Comparison of ENCODE assay signal across 9 cellular contexts in genomic region chr11:35111171-35112055, GRCh38. TPM values are rescaled to one million over a fixed set of nuclear protein-coding genes. Genes with fewer than 3 reads are reported as not detected.
DNase-seq lines count a peak whose midpoint lies in the region; ATAC-seq, FAIRE-seq and TF ChIP-seq lines count a peak whose summit lies in the region.
"Had no signal": no experiment of that assay in that cellular context is flagged by ENCODE, and none has a peak within 500 bp of the region (broad histone marks: within the 10 kb centered on the region; RNA-seq: fewer than 3 reads in every experiment).

No MANE protein-coding gene starts in this region.

- no peak for TF ChIP-seq CTCF in right lobe of liver (IDR thresholded peaks at IDR 0.05)
- TF ChIP-seq CTCF in HepG2 (CRISPR knock-in tag; IDR thresholded peaks at IDR 0.05) = no peak

- H3K27me3 ChIP-seq in right lobe of liver = no peaks in the 10 kb centered on the region
- H3K27me3 ChIP-seq in HepG2 (ENCODE audit: control insufficient read depth in 1 of 2, insufficient read depth in 2 of 2, low read length in 2 of 2) = peaks cover 0 to 4% of the 10 kb centered on the region in 2 experiments; a peak in 3 of 5 replicates

- no peaks in the 10 kb centered on the region for H3K79me2 ChIP-seq in HepG2 (ENCODE audit: insufficient read depth, low read length)

- no peak for TF ChIP-seq POLR2A in right lobe of liver (IDR thresholded peaks at IDR 0.05)
- no peak for TF ChIP-seq POLR2A in HepG2 (IDR thresholded peaks at IDR 0.05; ENCODE audit: insufficient read depth in 1 of 2, low read depth in 2 of 2, low read length in 2 of 2)

- H3K27ac ChIP-seq in right lobe of liver (no peak overlapping the region), HepG2 (ENCODE audit: extremely low read length, insufficient read depth, low read length) (no peak overlapping the region)

- no peak for DNase-seq in right lobe of liver
- DNase-seq in HepG2 (ENCODE audit: low spot score) = no peak
- peak; percentile 53 for DNase-seq in T1000 (lab: John Stamatoyannopoulos, UW)
- peak; percentile 87 for DNase-seq in glomerular visceral epithelial cell (ENCODE audit: extremely low spot score)
- DNase-seq in urothelium cell line (ENCODE audit: low spot score) = peak; percentile 76
- no peak for DNase-seq in activated T-cell treated with anti-CD3 and anti-CD28 coated beads, Interleukin-2, amount 50 U/mL, for 24 hours
- no peak for DNase-seq in mesenteric fat pad (ENCODE audit: low spot score)
- DNase-seq: NCI-H2081 had no signal

- in situ Hi-C loops in HepG2 (cut with HindIII; ENCODE audit: extremely low pct_ligation_motif_present, low pct_unique_long_range_greater_than_20kb) = loop anchor here (10.0 kb wide), 1 partner anchor 63 kb away; no protein-coding TSS in a partner anchor

- no peaks in the 10 kb centered on the region for H3K36me3 ChIP-seq in right lobe of liver
- no peaks in the 10 kb centered on the region for H3K36me3 ChIP-seq in HepG2 (replicated peaks in 1 of 2; ENCODE audit: control insufficient read depth in 1 of 2, insufficient read depth in 2 of 2, low read length in 2 of 2)

- no peak overlapping the region for H3K4me2 ChIP-seq in HepG2 (ENCODE audit: low read depth, low read length)

- no TSS peak for BruUV-seq in HepG2 (replicated peaks; lab: Mats Ljungman, UMichigan)

- H3K4me3 ChIP-seq in right lobe of liver (no peak overlapping the region), HepG2 (replicated peaks in 1 of 3; ENCODE audit: insufficient read depth in 1 of 3, low read depth in 2 of 3, low read length in 3 of 3) (no peak overlapping the region)

- no peak for FAIRE-seq in HepG2 (lab: Jason Lieb, UNC)
- FAIRE-seq in urothelium cell line (lab: Jason Lieb, UNC) = no peak

- TF ChIP-seq EP300 in HepG2 (IDR thresholded peaks at IDR 0.05; ENCODE audit: low read depth in 2 of 2, low read length in 2 of 2) (no peak), HepG2 (CRISPR knock-in tag; IDR thresholded peaks at IDR 0.05; ENCODE audit: borderline replicate concordance) (no peak)

- H3K4me1 ChIP-seq in right lobe of liver = no peaks in the 10 kb centered on the region
- no peaks in the 10 kb centered on the region for H3K4me1 ChIP-seq in HepG2 (ENCODE audit: insufficient read depth, low read length)

- CTCF ChIA-PET in HepG2 (lab: Yijun Ruan, JAX; ENCODE audit: low intra/inter-chr PET ratio, low total read pairs) = no interaction called here

- H3K27me3 Mint-ChIP-seq in activated T-cell treated with anti-CD3 and anti-CD28 coated beads, Interleukin-2, amount 50 U/mL, for 24 hours = no peaks in the 10 kb centered on the region

- POLR2A ChIA-PET in HepG2 (lab: Yijun Ruan, JAX) = no interaction called here

- no peaks in the 10 kb centered on the region for H4K20me1 ChIP-seq in HepG2 (ENCODE audit: insufficient read depth, low read length)

- H3K9me3 Mint-ChIP-seq in activated T-cell treated with anti-CD3 and anti-CD28 coated beads, Interleukin-2, amount 50 U/mL, for 24 hours = no peaks in the 10 kb centered on the region

- H3K27ac Mint-ChIP-seq in activated T-cell treated with anti-CD3 and anti-CD28 coated beads, Interleukin-2, amount 50 U/mL, for 24 hours = no peak overlapping the region

- H3K4me3 Mint-ChIP-seq in activated T-cell treated with anti-CD3 and anti-CD28 coated beads, Interleukin-2, amount 50 U/mL, for 24 hours = no peak overlapping the region

- H2AFZ ChIP-seq in HepG2 (ENCODE audit: low read length) = no peak overlapping the region

- peaks cover 46% of the 10 kb centered on the region for H3K4me1 Mint-ChIP-seq in activated T-cell treated with anti-CD3 and anti-CD28 coated beads, Interleukin-2, amount 50 U/mL, for 24 hours (ENCODE audit: low read depth)

- intact Hi-C loops in right lobe of liver (cut with DNase I) (no loop called here), HepG2 (cut with micrococcal nuclease; ENCODE audit: unreplicated experiment) (no loop called here)

- H3K9ac ChIP-seq in HepG2 (ENCODE audit: insufficient read depth, low read depth, low read length) = no peak overlapping the region

- peak; percentile 25 to 54 (median 28) for ATAC-seq in right lobe of liver
- no peak for ATAC-seq in HepG2
- ATAC-seq in HG03135 (IDR thresholded peaks at IDR 0.05; ENCODE audit: unreplicated experiment) = no peak

- WGBS in right lobe of liver (ENCODE audit: insufficient coverage, low coverage, low lambda C conversion rate, missing lambda C conversion rate) = 76% methylated on average over 3 of the region's 4 CpGs
- 45% methylated on average over 4 of the region's 4 CpGs for WGBS in HepG2 (ENCODE audit: low lambda C conversion rate)

- no peak for TF ChIP-seq RAD21 in HepG2 (CRISPR knock-in tag; IDR thresholded peaks at IDR 0.05)

- no peaks in the 10 kb centered on the region for H3K36me3 Mint-ChIP-seq in activated T-cell treated with anti-CD3 and anti-CD28 coated beads, Interleukin-2, amount 50 U/mL, for 24 hours (ENCODE audit: low read depth)

- H3K9me3 ChIP-seq in right lobe of liver (no peaks in the 10 kb centered on the region), HepG2 (ENCODE audit: low read length) (no peaks in the 10 kb centered on the region)

TF ChIP-seq in HepG2, 621 proteins besides CTCF, POLR2A, EP300 and RAD21 (continues in another document):
- TF ChIP-seq ZNF138 (CRISPR knock-in tag; IDR thresholded peaks at IDR 0.05; ENCODE audit: low read depth) (no peak), CBX1 (IDR thresholded peaks at IDR 0.05; ENCODE audit: low read depth) (no peak), AGO1 (IDR thresholded peaks at IDR 0.05; ENCODE audit: low read depth, low read length, poor library complexity, severe bottlenecking) (no peak), ZNF800 (CRISPR knock-in tag; IDR thresholded peaks at IDR 0.05) (no peak), ONECUT2 (CRISPR knock-in tag; IDR thresholded peaks at IDR 0.05) (no peak)
- TF ChIP-seq, protein P1, sequence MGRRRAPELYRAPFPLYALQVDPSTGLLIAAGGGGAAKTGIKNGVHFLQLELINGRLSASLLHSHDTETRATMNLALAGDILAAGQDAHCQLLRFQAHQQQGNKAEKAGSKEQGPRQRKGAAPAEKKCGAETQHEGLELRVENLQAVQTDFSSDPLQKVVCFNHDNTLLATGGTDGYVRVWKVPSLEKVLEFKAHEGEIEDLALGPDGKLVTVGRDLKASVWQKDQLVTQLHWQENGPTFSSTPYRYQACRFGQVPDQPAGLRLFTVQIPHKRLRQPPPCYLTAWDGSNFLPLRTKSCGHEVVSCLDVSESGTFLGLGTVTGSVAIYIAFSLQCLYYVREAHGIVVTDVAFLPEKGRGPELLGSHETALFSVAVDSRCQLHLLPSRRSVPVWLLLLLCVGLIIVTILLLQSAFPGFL (CRISPR knock-in tag; IDR thresholded peaks at IDR 0.05) = no peak
- TF ChIP-seq, protein P2, sequence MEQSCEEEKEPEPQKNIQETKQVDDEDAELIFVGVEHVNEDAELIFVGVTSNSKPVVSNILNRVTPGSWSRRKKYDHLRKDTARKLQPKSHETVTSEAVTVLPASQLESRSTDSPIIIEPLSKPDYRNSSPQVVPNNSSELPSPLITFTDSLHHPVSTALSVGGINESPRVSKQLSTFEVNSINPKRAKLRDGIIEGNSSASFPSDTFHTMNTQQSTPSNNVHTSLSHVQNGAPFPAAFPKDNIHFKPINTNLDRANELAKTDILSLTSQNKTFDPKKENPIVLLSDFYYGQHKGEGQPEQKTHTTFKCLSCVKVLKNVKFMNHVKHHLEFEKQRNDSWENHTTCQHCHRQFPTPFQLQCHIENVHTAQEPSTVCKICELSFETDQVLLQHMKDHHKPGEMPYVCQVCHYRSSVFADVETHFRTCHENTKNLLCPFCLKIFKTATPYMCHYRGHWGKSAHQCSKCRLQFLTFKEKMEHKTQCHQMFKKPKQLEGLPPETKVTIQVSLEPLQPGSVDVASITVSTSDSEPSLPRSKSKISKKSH (CRISPR knock-in tag; IDR thresholded peaks at IDR 0.05; ENCODE audit: borderline replicate concordance) = no peak

RNA-seq across cellular contexts. Expression of gene CD44, which starts 27.6 kb away (rescaled TPM):
- total RNA-seq in right lobe of liver (10 to 100 TPM; 12.2 to 64.1 (median 22.9) TPM), HepG2 (2016; rRNA removed; fragmentation: Illumina TruSeq; extraction: Trizol) (0.02 TPM in 1 of 2 replicates, not detected in the other), mesenteric fat pad (280 TPM)
- total RNA-seq in HepG2 (2016; cell fraction: cytosol; rRNA removed; fragmentation: Illumina TruSeq; extraction: Trizol; ENCODE audit: low read depth) = not detected in 2 replicates
- not detected in 2 replicates for total RNA-seq in HepG2 (2016; cell fraction: insoluble cytoplasmic fraction; rRNA removed; fragmentation: Illumina TruSeq; extraction: Trizol)
- total RNA-seq in HepG2 (2016; cell fraction: membrane; rRNA removed; fragmentation: Illumina TruSeq; extraction: Trizol) = not detected in 2 replicates
- not detected in 2 replicates for total RNA-seq in HepG2 (2016; cell fraction: nucleus; rRNA removed; fragmentation: Illumina TruSeq; extraction: Trizol)
- polyA plus RNA-seq in HepG2 (2011; rRNA removed) = 0.11 and 0.29 TPM in 2 replicates
- 0.16 and 0.21 TPM in 2 replicates for polyA plus RNA-seq in HepG2 (2011; cell fraction: cytosol; rRNA removed)
- polyA plus RNA-seq in HepG2 (2011; cell fraction: nucleus; rRNA removed) = not detected in 2 replicates
- polyA plus RNA-seq in HepG2 (2012) = not detected in 2 replicates
- polyA plus RNA-seq in HepG2 (2016; cell fraction: cytosol; fragmentation: Illumina TruSeq; extraction: Trizol; ENCODE audit: low read depth) = not detected in 2 replicates
- not detected in 2 replicates for polyA plus RNA-seq in HepG2 (2016; cell fraction: insoluble cytoplasmic fraction; fragmentation: Illumina TruSeq; extraction: Trizol; ENCODE audit: low read depth)
- not detected in 2 replicates for polyA plus RNA-seq in HepG2 (2016; cell fraction: membrane; fragmentation: Illumina TruSeq; extraction: Trizol; ENCODE audit: low read depth)
- not detected in 2 replicates for polyA plus RNA-seq in HepG2 (2016; cell fraction: nucleus; fragmentation: Illumina TruSeq; extraction: Trizol; ENCODE audit: insufficient read depth, low read depth)
- polyA minus RNA-seq in HepG2 (2011; rRNA and poly(A)+ RNA removed; ENCODE audit: low replicate concordance) = 343 TPM in 1 of 2 replicates, not detected in the other
- polyA minus RNA-seq in HepG2 (2011; cell fraction: cytosol; rRNA and poly(A)+ RNA removed) = 0.97 TPM in 1 of 2 replicates, not detected in the other
- 0.39 and 0.62 TPM in 2 replicates for polyA minus RNA-seq in HepG2 (2011; cell fraction: nucleus; rRNA and poly(A)+ RNA removed)

Comparison
In these comparisons a context has a peak if more than half of its experiments do, and no peak if none do; other contexts are left out.
1. ATAC-seq: peak in right lobe of liver (4 of 4); none in HepG2 (single experiment) and HG03135 (single experiment).
2. RNA of gene CD44, which starts 27.6 kb away (total RNA-seq): 280 TPM in mesenteric fat pad (single experiment) and 12.2 to 64.1 TPM in right lobe of liver; 0.02 TPM in HepG2; every median in the first group is over 10 times any median in the second.
3. DNase-seq: peak in T1000 (single experiment), glomerular visceral epithelial cell (single experiment) and urothelium cell line (single experiment); none in right lobe of liver (0 of 3), HepG2 (single experiment), activated T-cell treated with anti-CD3 and anti-CD28 coated beads, Interleukin-2, amount 50 U/mL, for 24 hours (single experiment) and mesenteric fat pad (single experiment).